1 cellular context compared by ENCODE assay signal in genomic region chr2:240836781-240837467, GRCh38.
TF ChIP-seq lines count a peak whose summit lies in the region.

No MANE protein-coding gene starts in this region.

TF ChIP-seq in WTC11, 78 proteins besides CTCF, POLR2A, EP300 and RAD21 (continued from another document):
- TF ChIP-seq ZNF281 (CRISPR knock-in tag; IDR thresholded peaks at IDR 0.05): no peak
